ENCODE assay signal across 19 cellular contexts in genomic region chr6:116433313-116433712, GRCh38. TPM values are rescaled to one million over a fixed set of nuclear protein-coding genes. Genes with fewer than 3 reads are reported as not detected.
DNase-seq lines count a peak whose midpoint lies in the region; ATAC-seq and TF ChIP-seq lines count a peak whose summit lies in the region.
"Had no signal": no experiment of that assay in that cellular context is flagged by ENCODE, and none has a peak within 500 bp of the region (broad histone marks: within the 10 kb centered on the region; RNA-seq: fewer than 3 reads in every experiment).

No MANE protein-coding gene starts in this region.

- no peak for ATAC-seq in GM23338
- ATAC-seq: CD8-positive, alpha-beta T cell; HCT116 had no signal

- no peak overlapping the region for H3K4ac ChIP-seq in mesenchymal stem cell (ENCODE audit: low read depth in 1 of 2, low read length in 2 of 2)

- no peaks in the 10 kb centered on the region for H3K79me2 ChIP-seq in GM23338 (replicated peaks; ENCODE audit: insufficient read depth)

- no peak overlapping the region for H2BK15ac ChIP-seq in mesenchymal stem cell (ENCODE audit: low read depth, poor library complexity, severe bottlenecking)

- DNase-seq in GM23338 (ENCODE audit: low spot score) (no peak), astrocyte of the hippocampus (ENCODE audit: low read depth, low spot score) (peak; percentile 7), mesenchymal stem cell (no peak), endodermal cell (no peak), AG08395 (ENCODE audit: low spot score) (no peak), NCI-H1694 treated with DMSO at 0.1 percent for 48 hours (lab: John Stamatoyannopoulos, UW) (no peak)
- DNase-seq: Caco-2; CD4-positive, CD25-positive, alpha-beta regulatory T cell; CD8-positive, alpha-beta T cell; DMS153; DND-41; GM23248; H9 had no signal

- no peaks in the 10 kb centered on the region for H3K9me3 ChIP-seq in mesenchymal stem cell (ENCODE audit: control insufficient read depth, low read length)
- H3K9me3 ChIP-seq in endodermal cell (ENCODE audit: control insufficient read depth, low read length), result no peaks in the 10 kb centered on the region
- H3K9me3 ChIP-seq: BLaER1, Caco-2 had no signal

- H3K27me3 ChIP-seq in GM23338 (ENCODE audit: insufficient read depth), result no peaks in the 10 kb centered on the region
- H3K27me3 ChIP-seq in mesenchymal stem cell (ENCODE audit: control insufficient read depth in 1 of 2, insufficient read depth in 1 of 2, low read length in 2 of 2), result no peaks in the 10 kb centered on the region
- H3K27me3 ChIP-seq in endodermal cell (ENCODE audit: control insufficient read depth, insufficient read depth, low read length, poor library complexity, severe bottlenecking), result no peaks in the 10 kb centered on the region
- H3K27me3 ChIP-seq: BLaER1 had no signal

- H4K8ac ChIP-seq in mesenchymal stem cell (ENCODE audit: low read length), result no peak overlapping the region

- no peaks in the 10 kb centered on the region for H4K20me1 ChIP-seq in GM23338 (replicated peaks; ENCODE audit: insufficient read depth)
- H4K20me1 ChIP-seq: BLaER1 had no signal

- H3K4me3 ChIP-seq in GM23338 (no peak overlapping the region), mesenchymal stem cell (ENCODE audit: insufficient read depth in 1 of 2, low read depth in 1 of 2, low read length in 2 of 2) (no peak overlapping the region), endodermal cell (ENCODE audit: low read length) (no peak overlapping the region)
- H3K4me3 ChIP-seq: BLaER1, GM23248 had no signal

- WGBS in mesenchymal stem cell, result 92% methylated on average over 4 of the region's 4 CpGs
- 94 to 96% methylated on average over 4 of the region's 4 CpGs for WGBS in endodermal cell (ENCODE audit: insufficient coverage in 1 of 2, insufficient read length in 1 of 2), 2 experiments

- H3K9ac ChIP-seq in mesenchymal stem cell (ENCODE audit: low read length), result no peak overlapping the region
- H3K9ac ChIP-seq in endodermal cell (ENCODE audit: extremely low read depth, low read length, poor library complexity, severe bottlenecking), result no peak overlapping the region
- H3K9ac ChIP-seq: BLaER1, GM23248 had no signal

- H3K14ac ChIP-seq in mesenchymal stem cell (ENCODE audit: low read length in 2 of 2), result no peak overlapping the region

- no peaks in the 10 kb centered on the region for H3F3A ChIP-seq in GM23338 (replicated peaks; ENCODE audit: low read depth)

- H2AFZ ChIP-seq in GM23338, result no peak overlapping the region
- no peak overlapping the region for H2AFZ ChIP-seq in mesenchymal stem cell (ENCODE audit: low read depth, low read length)
- H2AFZ ChIP-seq: GM23248 had no signal

- H3K4me1 ChIP-seq in GM23338 (ENCODE audit: insufficient read depth) (peaks cover 24% of the 10 kb centered on the region), mesenchymal stem cell (ENCODE audit: control insufficient read depth, insufficient read depth, low read depth, low read length) (peaks cover 1% of the 10 kb centered on the region), endodermal cell (ENCODE audit: control insufficient read depth, insufficient read depth, low read length) (peaks cover 3% of the 10 kb centered on the region)
- H3K4me1 ChIP-seq: Caco-2 had no signal

- H3K9me2 ChIP-seq in GM23338 (ENCODE audit: insufficient read depth), result no peaks in the 10 kb centered on the region

- H4K91ac ChIP-seq in mesenchymal stem cell (ENCODE audit: low read length), result no peak overlapping the region

- peak overlapping the region in 1 of 2 experiments; percentile 48 for H3K18ac ChIP-seq in mesenchymal stem cell (ENCODE audit: low read depth in 1 of 2, low read length in 2 of 2)

- H3K4me1 Mint-ChIP-seq in GM23338 (peaks cover 26% of the 10 kb centered on the region), endodermal cell (peaks cover 6% of the 10 kb centered on the region)
- H3K4me1 Mint-ChIP-seq: B cell; CD4-positive, CD25-positive, alpha-beta regulatory T cell had no signal

- no peak overlapping the region for H3K23ac ChIP-seq in mesenchymal stem cell (ENCODE audit: low read length in 2 of 2)

- H2BK12ac ChIP-seq in mesenchymal stem cell (ENCODE audit: low read length in 2 of 2), result no peak overlapping the region

- H3K36me3 Mint-ChIP-seq in GM23338 (ENCODE audit: low read depth), result peaks cover 32% of the 10 kb centered on the region
- peaks cover 27% of the 10 kb centered on the region for H3K36me3 Mint-ChIP-seq in endodermal cell (ENCODE audit: low read depth)
- H3K36me3 Mint-ChIP-seq: CD4-positive, CD25-positive, alpha-beta regulatory T cell; CD8-positive, alpha-beta T cell had no signal

- H2BK120ac ChIP-seq in mesenchymal stem cell (ENCODE audit: low read depth, low read length), result no peak overlapping the region

- no peak overlapping the region for H3K27ac ChIP-seq in GM23338 (ENCODE audit: low read depth)
- no peak overlapping the region for H3K27ac ChIP-seq in mesenchymal stem cell (ENCODE audit: low read length, poor library complexity, severe bottlenecking)
- H3K27ac ChIP-seq in endodermal cell (ENCODE audit: low read depth, low read length), result no peak overlapping the region
- H3K27ac ChIP-seq: BLaER1, C4-2B, GM23248 had no signal

- H2BK5ac ChIP-seq in mesenchymal stem cell (ENCODE audit: low read depth, low read length, poor library complexity, severe bottlenecking), result no peak overlapping the region

- H3K9me3 Mint-ChIP-seq in GM23338 (no peaks in the 10 kb centered on the region), endodermal cell (no peaks in the 10 kb centered on the region)
- H3K9me3 Mint-ChIP-seq: CD4-positive, CD25-positive, alpha-beta regulatory T cell; CD8-positive, alpha-beta T cell; H9 had no signal

- H3K27me3 Mint-ChIP-seq in GM23338 (ENCODE audit: insufficient read depth, low read depth, poor library complexity), result peaks cover 2% of the 10 kb centered on the region
- H3K27me3 Mint-ChIP-seq in endodermal cell (ENCODE audit: insufficient read depth), result no peaks in the 10 kb centered on the region
- H3K27me3 Mint-ChIP-seq: B cell; CD4-positive, CD25-positive, alpha-beta regulatory T cell had no signal

- TF ChIP-seq CTCF in GM23338 (conservative IDR thresholded peaks at IDR 0.05; ENCODE audit: low read depth in 2 of 2) (no peak), endodermal cell (conservative IDR thresholded peaks at IDR 0.05) (no peak)

- no peak overlapping the region for H3K4me3 Mint-ChIP-seq in GM23338
- no peak overlapping the region for H3K4me3 Mint-ChIP-seq in endodermal cell
- H3K4me3 Mint-ChIP-seq: B cell; CD4-positive, CD25-positive, alpha-beta regulatory T cell; CD8-positive, alpha-beta T cell; H9 had no signal

- H3K36me3 ChIP-seq in GM23338 (ENCODE audit: insufficient read depth) (no peaks in the 10 kb centered on the region), mesenchymal stem cell (ENCODE audit: control insufficient read depth in 1 of 2, insufficient read depth in 2 of 2, low read depth in 1 of 2, low read length in 2 of 2) (peaks cover 19 to 83% of the 10 kb centered on the region in 2 experiments), endodermal cell (ENCODE audit: control insufficient read depth, insufficient read depth, low read length) (no peaks in the 10 kb centered on the region)
- H3K36me3 ChIP-seq: BLaER1 had no signal

- no peak overlapping the region for H3K27ac Mint-ChIP-seq in GM23338
- H3K27ac Mint-ChIP-seq in endodermal cell, result no peak overlapping the region
- H3K27ac Mint-ChIP-seq: B cell; CD4-positive, CD25-positive, alpha-beta regulatory T cell; CD8-positive, alpha-beta T cell had no signal

- H3K79me1 ChIP-seq in mesenchymal stem cell (replicated peaks; ENCODE audit: low read length, poor library complexity, severe bottlenecking), result peaks cover 21% of the 10 kb centered on the region

- 0 out of 2 replicates have a peak overlapping the region, but pooled peaks have one; percentile 10 for H3K4me2 ChIP-seq in GM23338
- H3K4me2 ChIP-seq in mesenchymal stem cell (ENCODE audit: low read length, poor library complexity, severe bottlenecking), result no peak overlapping the region
- H3K4me2 ChIP-seq: BLaER1 had no signal

- H2AK5ac ChIP-seq in mesenchymal stem cell (ENCODE audit: low read length, severe bottlenecking), result peak overlapping the region; percentile 75

TF ChIP-seq in GM23338, 12 proteins besides CTCF, POLR2A, EP300 and RAD21:
- no peak for TF ChIP-seq ETS1 (IDR thresholded peaks at IDR 0.05)

RNA-seq across cellular contexts. Expression of gene CALHM6, which starts 27.9 kb away (rescaled TPM):
- total RNA-seq in GM23338 (2014; rRNA removed; shearing (Covaris generic)), result 0.27 and 1.6 TPM in 2 replicates
- polyA plus RNA-seq in GM23338 (2016; fragmentation: Nextera tagmentation; extraction: Ambion mirVana), result 1.2 and 2.6 TPM in 2 replicates
- 1.9 TPM for polyA plus RNA-seq in mesenchymal stem cell (2013, experiment 1 of 2)
- 1.3 TPM for polyA plus RNA-seq in mesenchymal stem cell (2013, experiment 2 of 2)
- under 1 TPM in 1 of 2 donors, not detected in 1; 0.95 TPM for total RNA-seq in endodermal cell
- polyA plus RNA-seq in endodermal cell (2013, experiment 1 of 2), result 0.25 TPM
- polyA plus RNA-seq in endodermal cell (2013, experiment 2 of 2), result 0.87 TPM
- total RNA-seq: A172, A673, Caco-2, GM23248 had no signal
